In the genomic region with DNA sequence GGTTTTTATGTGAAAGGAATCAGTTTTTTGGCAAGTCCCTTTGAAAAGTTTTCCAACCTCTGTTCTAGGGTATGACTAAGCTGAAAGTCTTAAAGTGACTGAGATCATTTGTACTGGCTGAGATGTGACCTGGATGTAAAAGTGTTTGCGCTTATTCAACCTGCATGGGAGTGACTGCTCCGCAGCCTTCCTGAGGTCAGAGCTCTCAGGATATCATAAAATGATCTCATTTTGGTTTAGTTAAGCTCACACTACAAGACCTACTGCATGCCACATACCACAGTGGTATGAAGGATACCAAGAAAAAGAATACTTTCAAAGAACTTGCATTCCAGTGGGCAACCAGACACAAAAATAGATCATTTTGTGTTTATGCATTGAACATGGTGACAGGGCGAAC, we compare ENCODE assay signal across 12 cellular contexts. TPM values are rescaled to one million over a fixed set of nuclear protein-coding genes. Genes with fewer than 3 reads are reported as not detected.
DNase-seq lines count a peak whose midpoint lies in the region; ATAC-seq, FAIRE-seq and TF ChIP-seq lines count a peak whose summit lies in the region.
"Had no signal": no experiment of that assay in that cellular context is flagged by ENCODE, and none has a peak within 500 bp of the region (broad histone marks: within the 10 kb centered on the region; RNA-seq: fewer than 3 reads in every experiment).

No MANE protein-coding gene starts in this region.

- intact Hi-C loops in activated T-helper 2 cell treated with anti-CD3 and anti-CD28 coated beads, Interferon-gamma antibody, Interleukin-2, Interleukin-4, amounts not matched to agents 10 μg/mL and 5 μg/mL and 100 μg/mL, durations not matched to agents 14 hours and 24 hours and 36 hours (cut with micrococcal nuclease), result loop anchor here (2.0 to 5.0 kb wide), 2 partner anchors 29 to 316 kb away; partner anchors contain the start of genes POU2F1 and TADA1
- intact Hi-C loops in testis (cut with DNase I; ENCODE audit: low total_unique reads), result no loop called here

- H3K4me1 ChIP-seq in testis, result no peaks in the 10 kb centered on the region

- peak overlapping the region; percentile 13 for H3K27ac Mint-ChIP-seq in activated naive CD4-positive, alpha-beta T cell treated with anti-CD3 and anti-CD28 coated beads, Interleukin-2, amount 50 U/mL, for 24 hours
- H3K27ac Mint-ChIP-seq in activated T-helper 2 cell treated with anti-CD3 and anti-CD28 coated beads, Interferon-gamma antibody, Interleukin-2, Interleukin-4, amounts not matched to agents 10 μg/mL and 5 μg/mL and 100 μg/mL, durations not matched to agents 14 hours and 24 hours and 36 hours, result peak overlapping the region; percentile 56

- 85 to 94% methylated on average over 3 of the region's 3 CpGs for WGBS in testis, 2 donors

- H3K27me3 Mint-ChIP-seq in activated naive CD4-positive, alpha-beta T cell treated with anti-CD3 and anti-CD28 coated beads, Interleukin-2, amount 50 U/mL, for 24 hours, result no peaks in the 10 kb centered on the region
- peaks cover 13% of the 10 kb centered on the region for H3K27me3 Mint-ChIP-seq in activated T-helper 2 cell treated with anti-CD3 and anti-CD28 coated beads, Interferon-gamma antibody, Interleukin-2, Interleukin-4, amounts not matched to agents 10 μg/mL and 5 μg/mL and 100 μg/mL, durations not matched to agents 14 hours and 24 hours and 36 hours (ENCODE audit: low read depth)

- H3K9me3 Mint-ChIP-seq in activated naive CD4-positive, alpha-beta T cell treated with anti-CD3 and anti-CD28 coated beads, Interleukin-2, amount 50 U/mL, for 24 hours, result no peaks in the 10 kb centered on the region
- no peaks in the 10 kb centered on the region for H3K9me3 Mint-ChIP-seq in activated T-helper 2 cell treated with anti-CD3 and anti-CD28 coated beads, Interferon-gamma antibody, Interleukin-2, Interleukin-4, amounts not matched to agents 10 μg/mL and 5 μg/mL and 100 μg/mL, durations not matched to agents 14 hours and 24 hours and 36 hours

- H3K4me3 Mint-ChIP-seq in activated naive CD4-positive, alpha-beta T cell treated with anti-CD3 and anti-CD28 coated beads, Interleukin-2, amount 50 U/mL, for 24 hours, result no peak overlapping the region
- no peak overlapping the region for H3K4me3 Mint-ChIP-seq in activated T-helper 2 cell treated with anti-CD3 and anti-CD28 coated beads, Interferon-gamma antibody, Interleukin-2, Interleukin-4, amounts not matched to agents 10 μg/mL and 5 μg/mL and 100 μg/mL, durations not matched to agents 14 hours and 24 hours and 36 hours (ENCODE audit: low read depth)

- no peaks in the 10 kb centered on the region for H3K36me3 Mint-ChIP-seq in activated naive CD4-positive, alpha-beta T cell treated with anti-CD3 and anti-CD28 coated beads, Interleukin-2, amount 50 U/mL, for 24 hours
- peaks cover 2% of the 10 kb centered on the region for H3K36me3 Mint-ChIP-seq in activated T-helper 2 cell treated with anti-CD3 and anti-CD28 coated beads, Interferon-gamma antibody, Interleukin-2, Interleukin-4, amounts not matched to agents 10 μg/mL and 5 μg/mL and 100 μg/mL, durations not matched to agents 14 hours and 24 hours and 36 hours (ENCODE audit: low read depth)

- no peak for DNase-seq in activated naive CD4-positive, alpha-beta T cell treated with Interleukin-2 at 50 U/mL for 16 hours
- no peak for DNase-seq in activated T-helper 2 cell treated with anti-CD3 and anti-CD28 coated beads, Interferon-gamma antibody, Interleukin-2, Interleukin-4, amounts not matched to agents 10 μg/mL and 5 μg/mL and 100 μg/mL, durations not matched to agents 14 hours and 24 hours and 36 hours (ENCODE audit: low spot score)
- DNase-seq in kidney glomerular epithelial cell (lab: John Stamatoyannopoulos, UW), result peak; percentile 93
- DNase-seq in urothelium cell line (ENCODE audit: low spot score), result peak; percentile 82
- no peak for DNase-seq in testis
- DNase-seq: effector CD4-positive, alpha-beta T cell; stimulated activated CD4-positive, alpha-beta T cell treated with anti-CD3 and anti-CD28 coated beads, Interleukin-2, amount 100 ng/mL, for 24 hours; substantia nigra had no signal

- H3K36me3 ChIP-seq in testis (ENCODE audit: low read depth, missing control alignments), result no peaks in the 10 kb centered on the region

- ATAC-seq in HG03342 (IDR thresholded peaks at IDR 0.05; ENCODE audit: unreplicated experiment) (no peak), HG03097 (IDR thresholded peaks at IDR 0.05; ENCODE audit: low FRiP score, unreplicated experiment) (no peak)
- ATAC-seq: HCT116 had no signal

- TF ChIP-seq POLR2A in testis (IDR thresholded peaks at IDR 0.05), result no peak

- peaks cover 6% of the 10 kb centered on the region for H3K4me1 Mint-ChIP-seq in activated naive CD4-positive, alpha-beta T cell treated with anti-CD3 and anti-CD28 coated beads, Interleukin-2, amount 50 U/mL, for 24 hours
- H3K4me1 Mint-ChIP-seq in activated T-helper 2 cell treated with anti-CD3 and anti-CD28 coated beads, Interferon-gamma antibody, Interleukin-2, Interleukin-4, amounts not matched to agents 10 μg/mL and 5 μg/mL and 100 μg/mL, durations not matched to agents 14 hours and 24 hours and 36 hours (ENCODE audit: low read depth), result peaks cover 41% of the 10 kb centered on the region

- H3K9me3 ChIP-seq in testis, result no peaks in the 10 kb centered on the region

- no peak for FAIRE-seq in urothelium cell line (lab: Jason Lieb, UNC)

- TF ChIP-seq CTCF in testis (IDR thresholded peaks at IDR 0.05), result no peak

- no peaks in the 10 kb centered on the region for H3K27me3 ChIP-seq in testis

- H3K27ac ChIP-seq in testis, result no peak overlapping the region

- H3K4me3 ChIP-seq in testis, result no peak overlapping the region

RNA-seq across cellular contexts. Expression of gene TADA1, which starts 29.9 kb away (rescaled TPM):
- 15.3 and 16.0 TPM in 2 replicates for total RNA-seq in activated T-helper 2 cell treated with anti-CD3 and anti-CD28 coated beads, Interferon-gamma antibody, Interleukin-2, Interleukin-4, amounts not matched to agents 10 μg/mL and 5 μg/mL and 100 μg/mL, durations not matched to agents 14 hours and 24 hours and 36 hours
- 10 to 100 TPM; 22.0 to 25.8 TPM for total RNA-seq in testis
- 19.2 TPM for polyA plus RNA-seq in testis (ENCODE audit: insufficient read depth, low read depth, low replicate concordance)

Comparison
In these comparisons a context has a peak if more than half of its experiments do, and no peak if none do; other contexts are left out.
1. DNase-seq: peak in kidney glomerular epithelial cell (single experiment) and urothelium cell line (single experiment); none in activated naive CD4-positive, alpha-beta T cell treated with Interleukin-2 at 50 U/mL for 16 hours (single experiment), activated T-helper 2 cell treated with anti-CD3 and anti-CD28 coated beads, Interferon-gamma antibody, Interleukin-2, Interleukin-4, amounts not matched to agents 10 μg/mL and 5 μg/mL and 100 μg/mL, durations not matched to agents 14 hours and 24 hours and 36 hours (single experiment) and testis (single experiment).